ENCODE assay signal across 17 cellular contexts in genomic region chr2:193539188-193539587, GRCh38.
DNase-seq lines count a peak whose midpoint lies in the region; ATAC-seq lines count a peak whose summit lies in the region.
"Had no signal": no experiment of that assay in that cellular context is flagged by ENCODE, and none has a peak within 500 bp of the region (broad histone marks: within the 10 kb centered on the region; RNA-seq: fewer than 3 reads in every experiment).

No MANE protein-coding gene starts in this region.

- DNase-seq in NCI-H524 treated with DMSO at 0.1 percent for 48 hours (lab: John Stamatoyannopoulos, UW) = no peak
- no peak for DNase-seq in stimulated activated CD4-positive, alpha-beta T cell treated with anti-CD3 and anti-CD28 coated beads, Interleukin-4, amount 100 ng/mL, for 24 hours
- no peak for DNase-seq in NCI-H748 (lab: John Stamatoyannopoulos, UW; ENCODE audit: unreplicated experiment)
- DNase-seq in T-helper 9 cell = no peak
- DNase-seq: activated CD8-positive, alpha-beta T cell treated with anti-CD3 and anti-CD28 coated beads, Interleukin-2, amount 10 ng/mL, durations not matched to agents 7 days and 5 days; activated gamma-delta T cell; body of pancreas; naive B cell; NCI-H226; Peyer's patch; retina; T-helper 2 cell had no signal

- ATAC-seq in GM18870 (IDR thresholded peaks at IDR 0.05; ENCODE audit: unreplicated experiment) (peak; percentile 99), GM21528 (IDR thresholded peaks at IDR 0.05; ENCODE audit: low FRiP score, unreplicated experiment) (peak; percentile 91), HG03025 (IDR thresholded peaks at IDR 0.05; ENCODE audit: low FRiP score, unreplicated experiment) (peak; percentile 90), HG03565 (IDR thresholded peaks at IDR 0.05; ENCODE audit: unreplicated experiment) (peak; percentile 94)
- ATAC-seq: activated CD8-positive, alpha-beta T cell treated with anti-CD3 and anti-CD28 coated beads, Interleukin-2, amount 10 ng/mL, durations not matched to agents 7 days and 5 days; body of pancreas; left lobe of liver had no signal
